Comparison of ENCODE assay signal across 17 cellular contexts in the genomic region with DNA sequence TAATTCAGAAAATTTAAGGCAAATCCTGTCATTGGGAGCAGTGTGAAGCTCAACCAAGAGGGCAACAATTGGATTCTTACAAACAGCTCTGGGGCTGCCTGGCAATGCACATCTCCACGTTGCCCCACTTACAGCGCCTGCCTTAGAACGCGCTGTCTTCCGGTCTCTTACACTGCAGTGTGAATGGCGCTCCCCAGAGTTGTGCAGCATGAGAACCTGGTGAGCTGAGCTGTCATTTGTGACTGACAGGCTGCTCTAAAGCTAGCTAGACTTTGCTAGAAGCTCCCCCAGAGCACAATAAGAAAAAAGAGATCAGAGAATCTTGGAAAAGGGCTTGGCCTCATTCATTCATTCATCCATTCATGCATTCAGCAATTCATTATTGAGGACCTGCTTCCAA.
DNase-seq lines count a peak whose midpoint lies in the region; ATAC-seq, FAIRE-seq and TF ChIP-seq lines count a peak whose summit lies in the region.
"Had no signal": no experiment of that assay in that cellular context is flagged by ENCODE, and none has a peak within 500 bp of the region (broad histone marks: within the 10 kb centered on the region; RNA-seq: fewer than 3 reads in every experiment).

No MANE protein-coding gene starts in this region.

- peaks cover 71% of the 10 kb centered on the region for H3K4me1 ChIP-seq in KMS-11 (ENCODE audit: low read depth, poor library complexity, severe bottlenecking)
- peaks cover 22 to 29% of the 10 kb centered on the region in 2 experiments for H3K4me1 ChIP-seq in K562 (replicated peaks in 1 of 2; ENCODE audit: control insufficient read depth in 2 of 2, insufficient read depth in 2 of 2, low read length in 2 of 2)
- H3K4me1 ChIP-seq: colonic mucosa had no signal

- BruUV-seq in K562 (replicated peaks; lab: Mats Ljungman, UMichigan) = no TSS peak

- no peak for TF ChIP-seq RAD21 in K562 (CRISPR knock-in tag; conservative IDR thresholded peaks at IDR 0.05 in 1 of 2, IDR thresholded peaks at IDR 0.05 in 1 of 2)

- no peaks in the 10 kb centered on the region for H3K27me3 Mint-ChIP-seq in activated T-cell treated with anti-CD3 and anti-CD28 coated beads, Interleukin-2, amount 50 U/mL, for 72 hours (ENCODE audit: low read depth)
- H3K27me3 Mint-ChIP-seq in activated T-cell treated with anti-CD3 and anti-CD28 coated beads, Interleukin-2, amount 50 U/mL, for 4 hours (ENCODE audit: low read depth) = no peaks in the 10 kb centered on the region
- H3K27me3 Mint-ChIP-seq in HFFc6 (ENCODE audit: insufficient read depth) = peaks cover 15% of the 10 kb centered on the region

- H3K9me1 ChIP-seq in K562 (ENCODE audit: control insufficient read depth, insufficient read depth, low read length) = no peaks in the 10 kb centered on the region

- no peaks in the 10 kb centered on the region for H3K27me3 ChIP-seq in KMS-11 (ENCODE audit: insufficient read depth, low read depth)
- H3K27me3 ChIP-seq in K562 (ENCODE audit: control insufficient read depth in 2 of 2, insufficient read depth in 2 of 2, low read length in 2 of 2) = no peaks in the 10 kb centered on the region
- H3K27me3 ChIP-seq: colonic mucosa had no signal

- H4K20me1 ChIP-seq in KMS-11 (ENCODE audit: insufficient read depth) = no peaks in the 10 kb centered on the region
- H4K20me1 ChIP-seq in K562 (replicated peaks; ENCODE audit: control insufficient read depth, insufficient read depth, low read length) = no peaks in the 10 kb centered on the region; the same call in 1 of the 2 replicates

- TF ChIP-seq CTCF in KMS-11 (conservative IDR thresholded peaks at IDR 0.05; ENCODE audit: low read depth, low read length) (no peak), K562 (IDR thresholded peaks at IDR 0.05 in 2 of 3, conservative IDR thresholded peaks at IDR 0.05 in 1 of 3; ENCODE audit: insufficient read depth in 2 of 3, low read depth in 1 of 3, low read length in 3 of 3) (no peak), HFFc6 (IDR thresholded peaks at IDR 0.05) (no peak)

- H3K9ac ChIP-seq in KMS-11 = peak overlapping the region; percentile 75; the same call in 1 of the 2 replicates
- no peak overlapping the region for H3K9ac ChIP-seq in K562 (ENCODE audit: insufficient read depth in 1 of 2, low read depth in 2 of 2, low read length in 2 of 2)

- peaks cover 4% of the 10 kb centered on the region; the same call in 1 of the 2 replicates for H3K79me2 ChIP-seq in KMS-11 (ENCODE audit: insufficient read depth, low read depth)
- no peaks in the 10 kb centered on the region for H3K79me2 ChIP-seq in K562 (ENCODE audit: control insufficient read depth, insufficient read depth, low read length)

- DNase-seq in activated T-cell treated with anti-CD3 and anti-CD28 coated beads, Interleukin-2, amount 50 U/mL, for 72 hours = no peak
- no peak for DNase-seq in activated T-cell treated with anti-CD3 and anti-CD28 coated beads, Interleukin-2, amount 50 U/mL, for 4 hours
- no peak for DNase-seq in K562 (ENCODE audit: extremely low read depth in 1 of 4, low spot score in 3 of 4)
- no peak for DNase-seq in stimulated activated effector memory CD8-positive, alpha-beta T cell treated with anti-CD3 and anti-CD28 coated beads, Interleukin-12 subunit alpha, Interleukin-12 subunit beta, amount 100 ng/mL, for 72 hours (ENCODE audit: low spot score in 2 of 2)
- no peak for DNase-seq in stimulated activated CD4-positive, alpha-beta T cell treated with anti-CD3 and anti-CD28 coated beads, Interleukin-15, amount 100 ng/mL, for 24 hours
- DNase-seq in HFFc6 = no peak
- DNase-seq in NCI-H1105 treated with DMSO at 0.1 percent for 48 hours (lab: John Stamatoyannopoulos, UW) = no peak
- DNase-seq: ACHN; activated effector memory CD4-positive, alpha-beta T cell treated with anti-CD3 and anti-CD28 coated beads, Interleukin-2, amount 50 U/mL, for 16 hours; colonic mucosa; DND-41; islet precursor cell; mesenchymal stem cell; NCI-H187 had no signal

- TF ChIP-seq POLR2A in K562 (conservative IDR thresholded peaks at IDR 0.05) = no peak

- no peaks in the 10 kb centered on the region for H3K36me3 ChIP-seq in KMS-11 (ENCODE audit: insufficient read depth)
- H3K36me3 ChIP-seq in K562 (ENCODE audit: control insufficient read depth, insufficient read depth, low read length) = peaks cover under 1% of the 10 kb centered on the region; the same call in 1 of the 3 replicates
- H3K36me3 ChIP-seq: colonic mucosa, thoracic aorta had no signal

- peak overlapping the region; percentile 83 for H3K27ac ChIP-seq in KMS-11
- H3K27ac ChIP-seq in K562 (ENCODE audit: extremely low read depth, low read depth, low read length) = no peak overlapping the region
- H3K27ac ChIP-seq: thoracic aorta had no signal

- intact Hi-C loops in K562 (cut with micrococcal nuclease) = no loop called here

- TF ChIP-seq EP300 in K562 (IDR thresholded peaks at IDR 0.05; ENCODE audit: low read length) = no peak

- no peak for ATAC-seq in activated T-cell treated with anti-CD3 and anti-CD28 coated beads, Interleukin-2, amount 50 U/mL, for 72 hours (replicated peaks in 1 of 2)
- ATAC-seq in activated T-cell treated with anti-CD3 and anti-CD28 coated beads, Interleukin-2, amount 50 U/mL, for 4 hours = no peak
- ATAC-seq in K562 = no peak
- ATAC-seq in stimulated activated effector memory CD8-positive, alpha-beta T cell treated with anti-CD3 and anti-CD28 coated beads, Interleukin-12 subunit alpha, Interleukin-12 subunit beta, amount 100 ng/mL, for 72 hours = no peak

- H3K4me1 Mint-ChIP-seq in activated T-cell treated with anti-CD3 and anti-CD28 coated beads, Interleukin-2, amount 50 U/mL, for 72 hours (ENCODE audit: low read depth) = peaks cover 46% of the 10 kb centered on the region
- H3K4me1 Mint-ChIP-seq in activated T-cell treated with anti-CD3 and anti-CD28 coated beads, Interleukin-2, amount 50 U/mL, for 4 hours (ENCODE audit: low read depth) = peaks cover 42% of the 10 kb centered on the region
- H3K4me1 Mint-ChIP-seq in stimulated activated effector memory CD8-positive, alpha-beta T cell treated with anti-CD3 and anti-CD28 coated beads, Interleukin-12 subunit alpha, Interleukin-12 subunit beta, amount 100 ng/mL, for 72 hours = peaks cover 45% of the 10 kb centered on the region
- peaks cover 17% of the 10 kb centered on the region for H3K4me1 Mint-ChIP-seq in HFFc6 (ENCODE audit: low read depth)

- WGBS in K562 (ENCODE audit: insufficient coverage, low coverage, missing lambda C conversion rate) = 89% methylated on average over 6 of the region's 6 CpGs

- in situ Hi-C loops in K562 (cut with MboI) = no loop called here

- no peaks in the 10 kb centered on the region for H3K9me3 ChIP-seq in K562 (replicated peaks; ENCODE audit: control insufficient read depth, insufficient read depth, low read depth, low read length)
- H3K9me3 ChIP-seq: colonic mucosa, thoracic aorta had no signal

- peaks cover 0 to 2% of the 10 kb centered on the region in 2 donors for H3K36me3 Mint-ChIP-seq in activated T-cell treated with anti-CD3 and anti-CD28 coated beads, Interleukin-2, amount 50 U/mL, for 72 hours (ENCODE audit: insufficient read depth in 2 of 2)
- no peaks in the 10 kb centered on the region for H3K36me3 Mint-ChIP-seq in activated T-cell treated with anti-CD3 and anti-CD28 coated beads, Interleukin-2, amount 50 U/mL, for 4 hours (ENCODE audit: insufficient read depth)
- peaks cover 26% of the 10 kb centered on the region for H3K36me3 Mint-ChIP-seq in stimulated activated effector memory CD8-positive, alpha-beta T cell treated with anti-CD3 and anti-CD28 coated beads, Interleukin-12 subunit alpha, Interleukin-12 subunit beta, amount 100 ng/mL, for 72 hours
- H3K36me3 Mint-ChIP-seq in HFFc6 (ENCODE audit: low read depth) = no peaks in the 10 kb centered on the region

- CTCF ChIA-PET in K562 (lab: Yijun Ruan, JAX; ENCODE audit: low intra/inter-chr PET ratio) = interaction anchor here (0.6 kb wide), 2 partner anchors 80 to 317 kb away, joined by 3 to 5 read pairs; no protein-coding TSS in a partner anchor

- peak overlapping the region; percentile 78 for H3K4me3 Mint-ChIP-seq in activated T-cell treated with anti-CD3 and anti-CD28 coated beads, Interleukin-2, amount 50 U/mL, for 72 hours
- no peak overlapping the region for H3K4me3 Mint-ChIP-seq in activated T-cell treated with anti-CD3 and anti-CD28 coated beads, Interleukin-2, amount 50 U/mL, for 4 hours
- peak overlapping the region; percentile 39 for H3K4me3 Mint-ChIP-seq in stimulated activated effector memory CD8-positive, alpha-beta T cell treated with anti-CD3 and anti-CD28 coated beads, Interleukin-12 subunit alpha, Interleukin-12 subunit beta, amount 100 ng/mL, for 72 hours
- H3K4me3 Mint-ChIP-seq in HFFc6 = no peak overlapping the region
- H3K4me3 Mint-ChIP-seq: neural crest cell had no signal

- no peak for FAIRE-seq in K562 (lab: Jason Lieb, UNC)

- no peaks in the 10 kb centered on the region for H3K9me3 Mint-ChIP-seq in activated T-cell treated with anti-CD3 and anti-CD28 coated beads, Interleukin-2, amount 50 U/mL, for 72 hours
- H3K9me3 Mint-ChIP-seq in activated T-cell treated with anti-CD3 and anti-CD28 coated beads, Interleukin-2, amount 50 U/mL, for 4 hours = no peaks in the 10 kb centered on the region
- H3K9me3 Mint-ChIP-seq in stimulated activated effector memory CD8-positive, alpha-beta T cell treated with anti-CD3 and anti-CD28 coated beads, Interleukin-12 subunit alpha, Interleukin-12 subunit beta, amount 100 ng/mL, for 72 hours = no peaks in the 10 kb centered on the region
- H3K9me3 Mint-ChIP-seq in HFFc6 = no peaks in the 10 kb centered on the region
- H3K9me3 Mint-ChIP-seq: neural crest cell had no signal

- no peak overlapping the region for H3K27ac Mint-ChIP-seq in activated T-cell treated with anti-CD3 and anti-CD28 coated beads, Interleukin-2, amount 50 U/mL, for 72 hours
- H3K27ac Mint-ChIP-seq in stimulated activated effector memory CD8-positive, alpha-beta T cell treated with anti-CD3 and anti-CD28 coated beads, Interleukin-12 subunit alpha, Interleukin-12 subunit beta, amount 100 ng/mL, for 72 hours = peak overlapping the region; percentile 17
- no peak overlapping the region for H3K27ac Mint-ChIP-seq in HFFc6

- POLR2A ChIA-PET in K562 (lab: Yijun Ruan, JAX) = interaction anchor here (0.6 to 0.9 kb wide), 4 partner anchors 9 to 353 kb away, joined by 3 to 4 read pairs (median 3); no protein-coding TSS in a partner anchor

- H2AFZ ChIP-seq in KMS-11 (ENCODE audit: low read depth) (0 out of 2 replicates have a peak overlapping the region, but pooled peaks have one; percentile 27), K562 (ENCODE audit: low read depth, low read length) (no peak overlapping the region)

- H3K4me2 ChIP-seq in KMS-11 (peak overlapping the region; percentile 95), K562 (ENCODE audit: insufficient read depth, low read length) (no peak overlapping the region)

- no peak overlapping the region for H3K4me3 ChIP-seq in KMS-11 (IDR thresholded peaks at IDR 0.05; ENCODE audit: insufficient read depth, low read depth, low read length)
- H3K4me3 ChIP-seq in K562 = no peak overlapping the region
- H3K4me3 ChIP-seq: colonic mucosa, thoracic aorta had no signal

TF ChIP-seq in K562, 482 proteins besides CTCF, POLR2A, EP300 and RAD21 (continues in another document):
- TF ChIP-seq ZNF584 (CRISPR knock-in tag; IDR thresholded peaks at IDR 0.05; ENCODE audit: low read depth) (no peak), NR3C1 (CRISPR knock-in tag; IDR thresholded peaks at IDR 0.05) (no peak), ZNF24 (IDR thresholded peaks at IDR 0.05) (peak; percentile 85)

Comparison
In these comparisons a context has a peak if more than half of its experiments do, and no peak if none do; other contexts are left out.
1. H3K4me3 Mint-ChIP-seq: peak in activated T-cell treated with anti-CD3 and anti-CD28 coated beads, Interleukin-2, amount 50 U/mL, for 72 hours (2 of 2) and stimulated activated effector memory CD8-positive, alpha-beta T cell treated with anti-CD3 and anti-CD28 coated beads, Interleukin-12 subunit alpha, Interleukin-12 subunit beta, amount 100 ng/mL, for 72 hours (single experiment); none in activated T-cell treated with anti-CD3 and anti-CD28 coated beads, Interleukin-2, amount 50 U/mL, for 4 hours (single experiment) and HFFc6 (single experiment).